In the genomic region with DNA sequence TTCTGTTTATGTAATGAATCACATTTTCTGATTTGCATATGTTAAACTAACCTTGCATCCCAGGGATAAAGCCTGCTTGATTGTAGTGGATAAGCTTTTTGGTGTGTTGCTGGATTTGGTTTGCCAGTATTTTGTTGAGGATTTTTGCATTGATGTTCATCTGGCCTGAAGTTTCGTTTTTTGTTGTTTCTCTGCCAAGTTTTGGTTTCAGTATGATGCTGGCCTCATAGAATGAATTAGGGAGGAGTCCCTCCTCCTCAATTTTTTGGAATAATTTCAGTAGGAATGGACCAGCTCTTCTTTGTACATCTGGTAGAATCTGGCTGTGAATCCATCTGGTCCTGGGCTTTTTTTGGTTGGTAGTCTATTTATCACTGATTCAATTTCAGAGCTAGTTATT, we compare ENCODE assay signal across 8 cellular contexts. TPM values are rescaled to one million over a fixed set of nuclear protein-coding genes. Genes with fewer than 3 reads are reported as not detected.
"Had no signal": no experiment of that assay in that cellular context is flagged by ENCODE, and none has a peak within 500 bp of the region (broad histone marks: within the 10 kb centered on the region; RNA-seq: fewer than 3 reads in every experiment).

No MANE protein-coding gene starts in this region.

RNA-seq across cellular contexts. Expression of gene CPA2, which starts 23.2 kb away (rescaled TPM):
- total RNA-seq: activated CD4-positive, alpha-beta memory T cell treated with anti-CD3 and anti-CD28 coated beads, Interleukin-2, amount 10 ng/mL, durations not matched to agents 7 days and 5 days; activated T-cell treated with anti-CD3 and anti-CD28 coated beads, Interleukin-2, amount 50 U/mL, for 72 hours; dermis blood vessel endothelial cell; kidney epithelial cell; left ventricle myocardium superior; thyroid gland had no signal

RNA-seq across cellular contexts. Expression of gene SSMEM1, which starts 35.8 kb away (rescaled TPM):
- total RNA-seq: activated CD4-positive, alpha-beta memory T cell treated with anti-CD3 and anti-CD28 coated beads, Interleukin-2, amount 10 ng/mL, durations not matched to agents 7 days and 5 days; activated T-cell treated with anti-CD3 and anti-CD28 coated beads, Interleukin-2, amount 50 U/mL, for 72 hours; body of pancreas; dermis blood vessel endothelial cell; hepatocyte; kidney epithelial cell; left ventricle myocardium superior; thyroid gland had no signal
- polyA plus RNA-seq: hepatocyte had no signal

RNA-seq across cellular contexts. Expression of gene CPA4, which starts 49.5 kb away (rescaled TPM):
- total RNA-seq: activated CD4-positive, alpha-beta memory T cell treated with anti-CD3 and anti-CD28 coated beads, Interleukin-2, amount 10 ng/mL, durations not matched to agents 7 days and 5 days; thyroid gland had no signal
